Comparison of ENCODE assay signal across 2 cellular contexts in the genomic region with DNA sequence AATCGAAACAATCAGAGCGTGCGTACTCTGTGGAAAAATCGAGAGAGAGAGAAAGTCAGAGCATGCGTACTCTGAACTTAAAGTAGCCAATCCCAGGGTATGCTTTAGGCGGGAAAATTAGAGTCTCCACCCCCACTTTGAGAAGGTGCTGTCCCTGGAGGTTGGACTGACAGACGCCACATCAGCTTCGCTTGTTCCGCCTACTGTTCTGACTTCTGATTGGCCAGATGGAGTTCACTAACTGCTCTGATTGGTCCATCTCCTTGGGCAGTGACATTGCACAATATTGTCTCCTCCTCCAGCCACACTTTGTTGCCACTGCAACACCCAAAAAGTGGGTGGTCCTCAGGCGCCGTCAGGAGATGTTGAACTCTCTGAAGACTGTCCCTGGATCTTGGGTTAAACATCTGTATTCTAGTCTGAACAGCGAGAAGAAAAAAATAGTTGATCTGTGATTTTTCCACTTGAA.
TF ChIP-seq lines count a peak whose summit lies in the region.

A gene with protein sequence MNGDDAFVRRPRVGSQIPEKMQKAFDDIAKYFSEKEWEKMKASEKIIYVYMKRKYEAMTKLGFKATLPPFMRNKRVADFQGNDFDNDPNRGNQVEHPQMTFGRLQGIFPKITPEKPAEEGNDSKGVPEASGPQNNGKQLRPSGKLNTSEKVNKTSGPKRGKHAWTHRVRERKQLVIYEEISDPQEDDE (minus strand): TSS at position 51 of the 469 bp plus-strand sequence. CDS start 1,437 bp downstream, outside the sequence.

TF ChIP-seq in HepG2, 621 proteins besides CTCF, POLR2A, EP300 and RAD21:
- TF ChIP-seq CEBPB (IDR thresholded peaks at IDR 0.05; ENCODE audit: borderline replicate concordance, low read depth, low read length) (peak; percentile 1; the same call in 1 of the 2 replicates), ZNF746 (CRISPR knock-in tag; IDR thresholded peaks at IDR 0.05) (no peak)

TF ChIP-seq in WTC11, 78 proteins besides CTCF, POLR2A, EP300 and RAD21:
- TF ChIP-seq CDX4 (CRISPR knock-in tag; IDR thresholded peaks at IDR 0.05; ENCODE audit: borderline replicate concordance) (no peak), TEAD1 (CRISPR knock-in tag; IDR thresholded peaks at IDR 0.05) (no peak), ZNF232 (CRISPR knock-in tag; IDR thresholded peaks at IDR 0.05) (no peak), ATF1 (CRISPR knock-in tag; IDR thresholded peaks at IDR 0.05) (no peak), ZNF423 (CRISPR knock-in tag; IDR thresholded peaks at IDR 0.05) (no peak), OVOL2 (CRISPR knock-in tag; IDR thresholded peaks at IDR 0.05; ENCODE audit: borderline replicate concordance) (no peak), NFYB (CRISPR knock-in tag; conservative IDR thresholded peaks at IDR 0.05; ENCODE audit: low read depth) (0 out of 2 replicates have a peak, but pooled peaks have one; percentile 15), USF2 (CRISPR knock-in tag; IDR thresholded peaks at IDR 0.05) (no peak)
